8 cellular contexts compared by ENCODE assay signal in the genomic region with DNA sequence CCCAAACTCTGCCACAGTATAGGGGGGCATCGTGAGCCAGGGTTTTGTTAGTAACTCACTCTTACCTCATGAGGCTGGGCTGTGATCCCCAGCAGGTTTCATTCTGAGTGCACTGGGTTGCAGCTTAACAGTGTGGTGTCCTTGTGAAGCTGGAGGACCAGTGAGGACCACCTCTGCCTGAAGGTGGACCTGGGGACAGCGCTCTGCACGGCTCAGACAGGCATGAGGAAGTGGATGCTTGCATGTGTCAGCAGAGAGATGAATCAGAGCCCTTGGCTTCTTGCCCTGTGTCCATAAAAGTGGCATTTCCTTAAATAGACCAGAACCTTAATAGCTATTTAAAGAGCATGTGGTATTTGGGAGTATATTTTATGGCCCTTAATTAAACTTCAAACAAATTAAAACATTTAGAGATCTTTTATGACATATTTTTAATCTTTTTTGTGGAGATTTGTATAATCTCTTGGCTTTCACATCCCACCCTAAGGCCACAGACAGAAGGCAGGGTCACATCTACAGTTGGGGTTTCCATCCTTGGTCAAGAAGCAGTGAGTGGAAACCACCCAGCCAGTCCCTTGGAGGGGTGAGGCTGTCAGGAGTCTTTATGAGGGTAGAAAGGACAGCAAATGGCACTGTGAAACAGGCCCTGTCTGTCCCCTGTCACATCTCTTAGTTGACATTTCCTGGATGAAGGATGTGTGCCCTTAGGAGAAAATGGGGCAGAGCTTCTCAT. TPM values are rescaled to one million over a fixed set of nuclear protein-coding genes. Genes with fewer than 3 reads are reported as not detected.
DNase-seq lines count a peak whose midpoint lies in the region; ATAC-seq, FAIRE-seq and TF ChIP-seq lines count a peak whose summit lies in the region.

No MANE protein-coding gene starts in this region.

- H3K27me3 Mint-ChIP-seq in stimulated activated naive CD8-positive, alpha-beta T cell treated with anti-CD3 and anti-CD28 coated beads, Interleukin-15, amount 100 ng/mL, for 72 hours = no peaks in the 10 kb centered on the region

- DNase-seq in A172 (ENCODE audit: low spot score) = peak; percentile 91
- peak; percentile 27 for DNase-seq in GM12864 (ENCODE audit: low read depth)
- DNase-seq in NCI-H460 (ENCODE audit: extremely low read depth, low read depth) = peak; percentile 19
- no peak for DNase-seq in K562 (ENCODE audit: extremely low read depth in 1 of 4, low spot score in 3 of 4)
- peak; percentile 90 for DNase-seq in kidney
- peak in 1 of 2 donors; percentile 54 for DNase-seq in stimulated activated naive CD8-positive, alpha-beta T cell treated with anti-CD3 and anti-CD28 coated beads, Interleukin-15, amount 100 ng/mL, for 72 hours
- DNase-seq in OCI-LY7 (ENCODE audit: low spot score) = no peak

- intact Hi-C loops in K562 (cut with micrococcal nuclease) = no loop called here
- intact Hi-C loops in kidney (cut with DNase I) = no loop called here
- intact Hi-C loops in OCI-LY7 (cut with micrococcal nuclease; ENCODE audit: unreplicated experiment) = no loop called here

- H3K27ac ChIP-seq in K562 (ENCODE audit: extremely low read depth, low read depth, low read length) (no peak overlapping the region), kidney (ENCODE audit: low read depth in 2 of 2, low read length in 2 of 2) (peak overlapping the region; percentile 28 to 81), OCI-LY7 (ENCODE audit: low read depth, low read length, poor library complexity, severe bottlenecking) (no peak overlapping the region)

- WGBS in K562 (ENCODE audit: insufficient coverage, low coverage, missing lambda C conversion rate) = 47% methylated on average over 3 of the region's 3 CpGs

- H3K4me3 ChIP-seq in GM12864 (ENCODE audit: low read depth, low read length) (no peak overlapping the region; the same call in 1 of the 2 replicates), K562 (no peak overlapping the region), kidney (ENCODE audit: low read length in 2 of 2) (no peak overlapping the region), OCI-LY7 (ENCODE audit: low read depth, low read length, poor library complexity, severe bottlenecking) (no peak overlapping the region)

- H3K9ac ChIP-seq in K562 (ENCODE audit: insufficient read depth in 1 of 2, low read depth in 2 of 2, low read length in 2 of 2) (no peak overlapping the region), kidney (ENCODE audit: low read length in 2 of 2) (no peak overlapping the region)

- CTCF ChIA-PET in K562 (lab: Yijun Ruan, JAX; ENCODE audit: low intra/inter-chr PET ratio) (no interaction called here), OCI-LY7 (lab: Charles Lee; ENCODE audit: unreplicated experiment) (no interaction called here)

- ATAC-seq in K562 = no peak
- peak; percentile 90 for ATAC-seq in stimulated activated naive CD8-positive, alpha-beta T cell treated with anti-CD3 and anti-CD28 coated beads, Interleukin-15, amount 100 ng/mL, for 72 hours
- ATAC-seq in HG02970 (IDR thresholded peaks at IDR 0.05; ENCODE audit: low FRiP score, unreplicated experiment) = no peak

- POLR2A ChIA-PET in K562 (lab: Yijun Ruan, JAX) (no interaction called here), OCI-LY7 (lab: Charles Lee) (no interaction called here)

- no peaks in the 10 kb centered on the region for H3K79me2 ChIP-seq in K562 (ENCODE audit: control insufficient read depth, insufficient read depth, low read length)
- no peaks in the 10 kb centered on the region; the same call in 1 of the 2 replicates for H3K79me2 ChIP-seq in OCI-LY7 (ENCODE audit: insufficient read depth, low read depth, low read length)

- no peaks in the 10 kb centered on the region for H4K20me1 ChIP-seq in K562 (replicated peaks; ENCODE audit: control insufficient read depth, insufficient read depth, low read length)
- H4K20me1 ChIP-seq in OCI-LY7 (ENCODE audit: insufficient read depth, low read length) = no peaks in the 10 kb centered on the region

- no peaks in the 10 kb centered on the region for H3K9me3 Mint-ChIP-seq in stimulated activated naive CD8-positive, alpha-beta T cell treated with anti-CD3 and anti-CD28 coated beads, Interleukin-15, amount 100 ng/mL, for 72 hours

- H3K9me2 ChIP-seq in OCI-LY7 (ENCODE audit: insufficient read depth, low read length) = no peaks in the 10 kb centered on the region

- TF ChIP-seq POLR2A in K562 (conservative IDR thresholded peaks at IDR 0.05) = no peak

- H3K36me3 ChIP-seq in K562 (ENCODE audit: control insufficient read depth, insufficient read depth, low read length) (peaks cover 24% of the 10 kb centered on the region; the same call in 1 of the 3 replicates), kidney (ENCODE audit: control insufficient read depth in 1 of 2, insufficient read depth in 2 of 2, low read length in 2 of 2) (peaks cover 0 to 5% of the 10 kb centered on the region in 2 donors), OCI-LY7 (ENCODE audit: insufficient read depth, low read length) (peaks cover 67% of the 10 kb centered on the region)

- peak overlapping the region; percentile 14 to 30 for H3K4me3 Mint-ChIP-seq in stimulated activated naive CD8-positive, alpha-beta T cell treated with anti-CD3 and anti-CD28 coated beads, Interleukin-15, amount 100 ng/mL, for 72 hours

- BruUV-seq in K562 (replicated peaks; lab: Mats Ljungman, UMichigan) = no TSS peak
- BruUV-seq in OCI-LY7 (replicated peaks; lab: Mats Ljungman, UMichigan) = no TSS peak

- FAIRE-seq in K562 (lab: Jason Lieb, UNC) (no peak), kidney (lab: Jason Lieb, UNC) (peak; percentile 77)

- H3K27ac Mint-ChIP-seq in stimulated activated naive CD8-positive, alpha-beta T cell treated with anti-CD3 and anti-CD28 coated beads, Interleukin-15, amount 100 ng/mL, for 72 hours = peak overlapping the region in 1 of 2 donors; percentile 68

- H3K4me2 ChIP-seq in K562 (ENCODE audit: insufficient read depth, low read length) (no peak overlapping the region), OCI-LY7 (ENCODE audit: low read length) (no peak overlapping the region)

- H2AFZ ChIP-seq in K562 (ENCODE audit: low read depth, low read length) = no peak overlapping the region
- H2AFZ ChIP-seq in OCI-LY7 (ENCODE audit: low read length) = no peak overlapping the region

- H3K9me1 ChIP-seq in K562 (ENCODE audit: control insufficient read depth, insufficient read depth, low read length) = no peaks in the 10 kb centered on the region

- TF ChIP-seq RAD21 in K562 (CRISPR knock-in tag; conservative IDR thresholded peaks at IDR 0.05 in 1 of 2, IDR thresholded peaks at IDR 0.05 in 1 of 2) = no peak

- H3K27me3 ChIP-seq in K562 (ENCODE audit: control insufficient read depth in 2 of 2, insufficient read depth in 2 of 2, low read length in 2 of 2) = no peaks in the 10 kb centered on the region

- H3K9me3 ChIP-seq in K562 (replicated peaks; ENCODE audit: control insufficient read depth, insufficient read depth, low read depth, low read length) (no peaks in the 10 kb centered on the region), kidney (ENCODE audit: control insufficient read depth in 1 of 2, low read length in 2 of 2) (no peaks in the 10 kb centered on the region), OCI-LY7 (ENCODE audit: low read length) (no peaks in the 10 kb centered on the region)

- peaks cover 10 to 16% of the 10 kb centered on the region in 2 experiments; a peak in 4 of 5 replicates for H3K4me1 ChIP-seq in K562 (replicated peaks in 1 of 2; ENCODE audit: control insufficient read depth in 2 of 2, insufficient read depth in 2 of 2, low read length in 2 of 2)
- H3K4me1 ChIP-seq in kidney (ENCODE audit: control insufficient read depth in 1 of 2, insufficient read depth in 1 of 2, low read depth in 1 of 2, low read length in 2 of 2) = peaks cover 14 to 28% of the 10 kb centered on the region in 2 donors
- H3K4me1 ChIP-seq in OCI-LY7 (ENCODE audit: insufficient read depth, low read length, poor library complexity, severe bottlenecking) = peaks cover 46% of the 10 kb centered on the region

- in situ Hi-C loops in K562 (cut with MboI) = no loop called here

- TF ChIP-seq EP300 in K562 (IDR thresholded peaks at IDR 0.05; ENCODE audit: low read length) = no peak

- H3K4me1 Mint-ChIP-seq in stimulated activated naive CD8-positive, alpha-beta T cell treated with anti-CD3 and anti-CD28 coated beads, Interleukin-15, amount 100 ng/mL, for 72 hours = peaks cover 80% of the 10 kb centered on the region

- TF ChIP-seq CTCF in GM12864 (IDR thresholded peaks at IDR 0.05; ENCODE audit: low read depth, low read length, missing control alignments) (no peak), K562 (IDR thresholded peaks at IDR 0.05 in 2 of 3, conservative IDR thresholded peaks at IDR 0.05 in 1 of 3; ENCODE audit: insufficient read depth in 2 of 3, low read depth in 1 of 3, low read length in 3 of 3) (no peak), kidney (IDR thresholded peaks at IDR 0.05; ENCODE audit: borderline replicate concordance, extremely low read depth, insufficient read depth) (no peak), OCI-LY7 (conservative IDR thresholded peaks at IDR 0.05; ENCODE audit: low read length) (no peak)

TF ChIP-seq in K562, 482 proteins besides CTCF, POLR2A, EP300 and RAD21 (continues in another document):
- peak; percentile 39; the same call in 1 of the 2 replicates for TF ChIP-seq FOSL1 (tag; conservative IDR thresholded peaks at IDR 0.05)

RNA-seq across cellular contexts. Expression of gene ADORA2A, which starts 24.8 kb away (rescaled TPM):
- total RNA-seq in A172 (2014; rRNA removed; shearing (Covaris generic)) = 0.52 and 5.1 TPM in 2 replicates
- 0.72 and 0.95 TPM in 2 replicates for total RNA-seq in NCI-H460 (2014; rRNA removed; shearing (Covaris generic))
- polyA plus RNA-seq in NCI-H460 (2014; cell fraction: nucleus; rRNA removed) = 2.0 and 3.2 TPM in 2 replicates
- 4.8 and 9.2 TPM in 2 replicates for total RNA-seq in K562 (2011; cell fraction: chromatin; rRNA removed; ENCODE audit: low replicate concordance)
- 3.6 and 5.2 TPM in 2 replicates for total RNA-seq in K562 (2011; cell fraction: nucleolus; rRNA removed)
- total RNA-seq in K562 (2011; cell fraction: nucleoplasm; rRNA removed) = 5.9 and 6.1 TPM in 2 replicates
- total RNA-seq in K562 (2014; rRNA removed) (0.61 and 2.1 TPM in 2 replicates), K562 (2014; rRNA removed; fragmentation: Illumina TruSeq; extraction: Trizol) (0.15 and 0.29 TPM in 2 replicates), K562 (2015; rRNA removed; fragmentation: Illumina TruSeq; extraction: Trizol) (0.53 and 0.80 TPM in 2 replicates), K562 (2021) (0.66 and 0.98 TPM in 2 replicates), kidney (6.9 TPM), OCI-LY7 (2022) (29.5 and 35.0 TPM in 2 replicates)
- polyA plus RNA-seq in K562 (2011; rRNA removed) (0.49 and 1.2 TPM in 2 replicates), K562 (2014; fragmentation: Illumina TruSeq; extraction: Trizol) (0.58 and 0.65 TPM in 2 replicates), K562 (2014; fragmentation: Nextera tagmentation; extraction: Ambion mirVana) (not detected), K562 (2014; rRNA removed) (0.54 and 1.2 TPM in 2 replicates), kidney (ENCODE audit: insufficient read depth, low read depth, low replicate concordance) (6.1 TPM)
- polyA plus RNA-seq in K562 (2011; cell fraction: cytosol; rRNA removed) = 2.1 and 2.8 TPM in 2 replicates
- 3.2 and 3.4 TPM in 2 replicates for polyA plus RNA-seq in K562 (2011; cell fraction: nucleus; rRNA removed)
- polyA plus RNA-seq in K562 (2012) = 0.90 and 2.1 TPM in 2 replicates
- 1.3 and 2.9 TPM in 2 replicates for polyA minus RNA-seq in K562 (2011; rRNA and poly(A)+ RNA removed)
- polyA minus RNA-seq in K562 (2011; cell fraction: cytosol; rRNA and poly(A)+ RNA removed) = 2.2 TPM in 1 of 2 replicates, not detected in the other
- 1.5 and 3.7 TPM in 2 replicates for polyA minus RNA-seq in K562 (2011; cell fraction: nucleus; rRNA and poly(A)+ RNA removed)
- 31.2 and 35.7 TPM in 2 replicates for total RNA-seq in OCI-LY7 (2014; rRNA removed; shearing (Covaris generic))

Comparison
In these comparisons a context has a peak if more than half of its experiments do, and no peak if none do; other contexts are left out.
1. DNase-seq: peak in A172 (single experiment), GM12864 (single experiment), NCI-H460 (single experiment) and kidney (single experiment); none in K562 (0 of 4) and OCI-LY7 (single experiment).
2. H3K27ac ChIP-seq: peak in kidney (2 of 2); none in K562 (single experiment) and OCI-LY7 (single experiment).